In the genomic region with DNA sequence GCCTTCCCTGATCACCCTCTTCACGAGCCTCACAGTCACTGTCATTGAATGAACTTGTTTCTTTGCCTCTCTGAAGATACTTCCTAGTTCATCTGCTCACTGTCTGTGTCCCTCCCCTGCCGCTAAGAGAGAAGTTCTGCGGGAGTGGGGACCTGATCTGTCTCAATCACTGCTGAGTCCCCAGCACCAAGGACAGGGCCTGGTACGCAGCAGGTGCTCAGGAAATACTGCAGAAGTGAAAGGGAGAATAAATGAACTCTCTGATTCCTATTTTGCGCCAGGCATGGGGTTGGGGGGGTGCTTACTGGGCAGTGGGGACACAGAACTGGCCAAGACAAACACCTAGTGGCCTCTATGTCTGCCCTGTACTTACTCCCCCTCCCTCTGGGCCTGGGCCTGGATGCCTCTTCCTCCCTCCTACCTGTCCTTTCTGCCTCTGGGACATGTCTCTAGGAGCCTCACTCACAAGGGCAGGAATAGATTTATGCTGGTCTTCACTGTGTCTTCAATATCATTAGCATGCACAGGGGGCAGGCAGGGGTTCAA, we compare ENCODE assay signal across 1 cellular context.
TF ChIP-seq lines count a peak whose summit lies in the region.

No MANE protein-coding gene starts in this region.

TF ChIP-seq in HCT116, 20 proteins besides CTCF, POLR2A, EP300 and RAD21 (continued from another document):
- TF ChIP-seq, protein P1, sequence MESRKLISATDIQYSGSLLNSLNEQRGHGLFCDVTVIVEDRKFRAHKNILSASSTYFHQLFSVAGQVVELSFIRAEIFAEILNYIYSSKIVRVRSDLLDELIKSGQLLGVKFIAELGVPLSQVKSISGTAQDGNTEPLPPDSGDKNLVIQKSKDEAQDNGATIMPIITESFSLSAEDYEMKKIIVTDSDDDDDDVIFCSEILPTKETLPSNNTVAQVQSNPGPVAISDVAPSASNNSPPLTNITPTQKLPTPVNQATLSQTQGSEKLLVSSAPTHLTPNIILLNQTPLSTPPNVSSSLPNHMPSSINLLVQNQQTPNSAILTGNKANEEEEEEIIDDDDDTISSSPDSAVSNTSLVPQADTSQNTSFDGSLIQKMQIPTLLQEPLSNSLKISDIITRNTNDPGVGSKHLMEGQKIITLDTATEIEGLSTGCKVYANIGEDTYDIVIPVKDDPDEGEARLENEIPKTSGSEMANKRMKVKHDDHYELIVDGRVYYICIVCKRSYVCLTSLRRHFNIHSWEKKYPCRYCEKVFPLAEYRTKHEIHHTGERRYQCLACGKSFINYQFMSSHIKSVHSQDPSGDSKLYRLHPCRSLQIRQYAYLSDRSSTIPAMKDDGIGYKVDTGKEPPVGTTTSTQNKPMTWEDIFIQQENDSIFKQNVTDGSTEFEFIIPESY (IDR thresholded peaks at IDR 0.05; ENCODE audit: extremely low read depth, insufficient replicate concordance, low read length), result no peak
